Comparison of ENCODE assay signal across 1 cellular context in the genomic region with DNA sequence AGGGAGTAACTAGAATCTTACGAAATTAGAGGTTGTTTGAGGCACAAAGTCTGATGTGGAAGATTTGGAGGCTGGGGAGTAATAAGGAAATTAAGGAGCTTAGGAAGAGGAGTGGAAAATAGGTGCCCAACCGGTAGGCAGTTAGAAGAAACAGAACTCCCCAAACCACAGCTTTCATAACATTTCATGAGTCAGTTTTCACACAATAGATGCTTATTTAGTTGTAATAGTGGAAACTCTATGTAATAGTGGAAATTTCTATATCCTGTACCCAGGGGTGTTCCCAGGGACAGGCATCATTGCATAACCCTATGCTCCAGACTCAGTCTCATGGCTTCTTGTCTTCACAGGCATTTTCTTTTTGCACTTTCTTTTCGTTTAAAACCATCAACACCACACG.
TF ChIP-seq lines count a peak whose summit lies in the region.

No MANE protein-coding gene starts in this region.

TF ChIP-seq in SK-N-SH, 30 proteins besides CTCF, POLR2A, EP300 and RAD21:
- TF ChIP-seq FOXM1 (IDR thresholded peaks at IDR 0.05; ENCODE audit: low read depth) (no peak), SMC3 (IDR thresholded peaks at IDR 0.05; ENCODE audit: low read depth, low read length) (no peak), ELF1 (IDR thresholded peaks at IDR 0.05) (no peak), FOXJ3 (CRISPR knock-in tag; IDR thresholded peaks at IDR 0.05) (no peak), TEAD4 (IDR thresholded peaks at IDR 0.05; ENCODE audit: borderline replicate concordance, insufficient read depth) (no peak)
- TF ChIP-seq, protein P1, sequence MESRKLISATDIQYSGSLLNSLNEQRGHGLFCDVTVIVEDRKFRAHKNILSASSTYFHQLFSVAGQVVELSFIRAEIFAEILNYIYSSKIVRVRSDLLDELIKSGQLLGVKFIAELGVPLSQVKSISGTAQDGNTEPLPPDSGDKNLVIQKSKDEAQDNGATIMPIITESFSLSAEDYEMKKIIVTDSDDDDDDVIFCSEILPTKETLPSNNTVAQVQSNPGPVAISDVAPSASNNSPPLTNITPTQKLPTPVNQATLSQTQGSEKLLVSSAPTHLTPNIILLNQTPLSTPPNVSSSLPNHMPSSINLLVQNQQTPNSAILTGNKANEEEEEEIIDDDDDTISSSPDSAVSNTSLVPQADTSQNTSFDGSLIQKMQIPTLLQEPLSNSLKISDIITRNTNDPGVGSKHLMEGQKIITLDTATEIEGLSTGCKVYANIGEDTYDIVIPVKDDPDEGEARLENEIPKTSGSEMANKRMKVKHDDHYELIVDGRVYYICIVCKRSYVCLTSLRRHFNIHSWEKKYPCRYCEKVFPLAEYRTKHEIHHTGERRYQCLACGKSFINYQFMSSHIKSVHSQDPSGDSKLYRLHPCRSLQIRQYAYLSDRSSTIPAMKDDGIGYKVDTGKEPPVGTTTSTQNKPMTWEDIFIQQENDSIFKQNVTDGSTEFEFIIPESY (IDR thresholded peaks at IDR 0.05; ENCODE audit: borderline replicate concordance, low read depth) = no peak
- TF ChIP-seq, protein P2, sequence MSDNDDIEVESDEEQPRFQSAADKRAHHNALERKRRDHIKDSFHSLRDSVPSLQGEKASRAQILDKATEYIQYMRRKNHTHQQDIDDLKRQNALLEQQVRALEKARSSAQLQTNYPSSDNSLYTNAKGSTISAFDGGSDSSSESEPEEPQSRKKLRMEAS (IDR thresholded peaks at IDR 0.05; ENCODE audit: low read depth) = no peak
TF ChIP-seq in SK-N-SH: peak in this region for 0.
